26 cellular contexts compared by ENCODE assay signal in genomic region chr6:12401200-12401599, GRCh38.
"Had no signal": no experiment of that assay in that cellular context is flagged by ENCODE, and none has a peak within 500 bp of the region (broad histone marks: within the 10 kb centered on the region; RNA-seq: fewer than 3 reads in every experiment).

No MANE protein-coding gene starts in this region.

- H3K36me3 ChIP-seq: brain microvascular endothelial cell, colonic mucosa, esophagus squamous epithelium, left lung, neural progenitor cell had no signal

- H3K9ac ChIP-seq: neural progenitor cell had no signal

- ATAC-seq: activated CD8-positive, alpha-beta memory T cell treated with anti-CD3 and anti-CD28 coated beads, Interleukin-2, amount 10 ng/mL, durations not matched to agents 7 days and 5 days; activated T-helper 17 cell treated with anti-CD3 and anti-CD28 coated beads, Interleukin-2, amount 50 U/mL, for 72 hours; left lung; naive thymus-derived CD4-positive, alpha-beta T cell; psoas muscle; sciatic nerve; stimulated activated effector memory CD8-positive, alpha-beta T cell treated with anti-CD3 and anti-CD28 coated beads, Interleukin-12 subunit alpha, Interleukin-12 subunit beta, amount 100 ng/mL, for 72 hours had no signal

- H3K4me1 ChIP-seq: colonic mucosa, esophagus squamous epithelium, left lung, psoas muscle had no signal

- H2AFZ ChIP-seq: neural progenitor cell had no signal

- H3K27ac ChIP-seq: brain microvascular endothelial cell, colonic mucosa, esophagus squamous epithelium, left lung, neural progenitor cell, psoas muscle had no signal

- H3K4me2 ChIP-seq: neural progenitor cell, smooth muscle cell had no signal

- H3K4me3 ChIP-seq: colonic mucosa, esophagus squamous epithelium, left lung, neural progenitor cell, psoas muscle, smooth muscle cell had no signal

- H3K27me3 ChIP-seq: brain microvascular endothelial cell, colonic mucosa, esophagus squamous epithelium, left lung, neural progenitor cell had no signal

- DNase-seq: activated B cell treated with CpG ODN at 0.5 μM for 24 hours; activated CD4-positive, alpha-beta memory T cell treated with anti-CD3 and anti-CD28 coated beads, Interleukin-2, amount 10 ng/mL, durations not matched to agents 7 days and 5 days; activated CD4-positive, alpha-beta T cell treated with anti-CD3 and anti-CD28 coated beads for 48 hours; activated CD8-positive, alpha-beta memory T cell treated with anti-CD3 and anti-CD28 coated beads, Interleukin-2, amount 10 ng/mL, durations not matched to agents 7 days and 5 days; activated naive CD4-positive, alpha-beta T cell; activated naive CD8-positive, alpha-beta T cell treated with anti-CD3 and anti-CD28 coated beads for 36 hours; amygdala; brain microvascular endothelial cell; central memory CD4-positive, alpha-beta T cell; colonic mucosa; effector CD8-positive, alpha-beta T cell; esophagus squamous epithelium; foreskin melanocyte; islet precursor cell; left lung; mesenchymal stem cell; naive thymus-derived CD4-positive, alpha-beta T cell; psoas muscle; stimulated activated CD4-positive, alpha-beta T cell treated with anti-CD3 and anti-CD28 coated beads, Interleukin-4, amount 100 ng/mL, for 24 hours; T-helper 1 cell; T-helper 9 cell had no signal

- H3K9me3 ChIP-seq: colonic mucosa, esophagus squamous epithelium, psoas muscle had no signal
